In the genomic region with DNA sequence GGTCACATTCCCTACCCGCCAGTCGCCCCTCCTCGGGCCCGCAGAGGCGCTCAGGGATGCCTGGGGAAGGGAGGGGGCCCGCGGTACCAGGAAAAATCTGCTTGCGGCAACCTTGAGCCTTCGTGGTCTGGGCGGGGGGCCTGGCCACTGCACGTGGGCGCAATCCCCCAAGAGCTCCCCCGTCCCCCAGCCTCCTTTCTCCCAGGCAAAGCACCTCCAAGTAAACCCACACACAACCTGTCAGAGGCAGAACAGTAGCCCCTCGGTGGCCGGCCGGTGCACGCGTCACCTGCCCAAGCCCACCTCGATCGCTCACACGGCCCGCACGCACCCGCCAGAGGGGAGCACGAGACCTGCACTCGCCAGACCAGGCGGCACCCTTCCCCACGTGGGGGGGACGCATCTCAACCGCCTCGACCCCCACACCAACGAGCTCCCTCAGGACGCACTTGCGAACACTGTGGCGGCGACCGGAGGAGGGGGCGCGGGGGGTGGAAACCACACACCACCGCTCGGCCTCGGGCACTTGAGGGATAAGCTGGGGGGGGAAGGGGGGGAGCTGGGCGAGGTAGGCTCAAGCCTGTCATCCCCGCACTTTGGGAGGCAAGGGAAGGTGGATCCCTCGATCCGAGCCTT, we compare ENCODE assay signal across 14 cellular contexts.
DNase-seq lines count a peak whose midpoint lies in the region; ATAC-seq, FAIRE-seq and TF ChIP-seq lines count a peak whose summit lies in the region.
"Had no signal": no experiment of that assay in that cellular context is flagged by ENCODE, and none has a peak within 500 bp of the region (broad histone marks: within the 10 kb centered on the region; RNA-seq: fewer than 3 reads in every experiment).

No MANE protein-coding gene starts in this region.

- intact Hi-C loops in Right ventricle myocardium inferior (cut with DNase I) (no loop called here), left cardiac atrium (cut with DNase I) (no loop called here), esophagus muscularis mucosa (cut with DNase I) (no loop called here), sciatic nerve (cut with DNase I) (no loop called here)

- peaks cover 0 to 38% (median 17%) of the 10 kb centered on the region in 4 donors for H3K9me3 ChIP-seq in esophagus muscularis mucosa

- no peak for TF ChIP-seq EP300 in esophagus muscularis mucosa (IDR thresholded peaks at IDR 0.05)

- H3K27ac ChIP-seq in esophagus muscularis mucosa (replicated peaks in 1 of 4), result no peak overlapping the region
- H3K27ac ChIP-seq: BLaER1 treated with 17β-estradiol and CSF1 and Interleukin-3, amounts not matched to agents 10 nM and 100 nM had no signal

- H3K4me3 ChIP-seq in esophagus muscularis mucosa, result no peak overlapping the region
- H3K4me3 ChIP-seq: BLaER1 treated with 17β-estradiol and CSF1 and Interleukin-3, amounts not matched to agents 10 nM and 100 nM; GM12878; GM23338 had no signal

- 81% methylated on average over 46 of the region's 46 CpGs for WGBS in esophagus muscularis mucosa

- no peak for TF ChIP-seq POLR2A in esophagus muscularis mucosa (IDR thresholded peaks at IDR 0.05; ENCODE audit: low read depth)

- no peaks in the 10 kb centered on the region for H3K4me1 ChIP-seq in esophagus muscularis mucosa
- H3K4me1 ChIP-seq: BLaER1 treated with 17β-estradiol and CSF1 and Interleukin-3, amounts not matched to agents 10 nM and 100 nM had no signal

- no peak for ATAC-seq in Right ventricle myocardium inferior
- ATAC-seq in left cardiac atrium, result no peak
- ATAC-seq in sciatic nerve, result no peak
- ATAC-seq: GM12878, GM23338 had no signal

- no peak for TF ChIP-seq CTCF in esophagus muscularis mucosa (IDR thresholded peaks at IDR 0.05)

- H3K36me3 ChIP-seq in esophagus muscularis mucosa, result no peaks in the 10 kb centered on the region
- H3K36me3 ChIP-seq: BLaER1 treated with 17β-estradiol and CSF1 and Interleukin-3, amounts not matched to agents 10 nM and 100 nM had no signal

- FAIRE-seq in GM19239 (lab: Jason Lieb, UNC), result no peak
- FAIRE-seq: GM12878 had no signal

- DNase-seq in Right ventricle myocardium inferior (ENCODE audit: missing footprints) (peak; percentile 50), left cardiac atrium (no peak), esophagus muscularis mucosa (ENCODE audit: extremely low spot score) (peak; percentile 70), sciatic nerve (ENCODE audit: low spot score) (peak; percentile 57), NCI-H526 treated with DMSO at 0.1 percent for 48 hours (lab: John Stamatoyannopoulos, UW) (no peak), NCI-H510A (lab: John Stamatoyannopoulos, UW) (no peak), GM19239 (ENCODE audit: insufficient read length, low spot score) (no peak)
- DNase-seq: 8988T; AML-193; CD4-positive, CD25-positive, alpha-beta regulatory T cell; H9 had no signal

- H3K27me3 ChIP-seq in esophagus muscularis mucosa, result peaks cover 0 to 32% (median 0%) of the 10 kb centered on the region in 4 donors
- H3K27me3 ChIP-seq: BLaER1 treated with 17β-estradiol and CSF1 and Interleukin-3, amounts not matched to agents 10 nM and 100 nM had no signal

Comparison
In these comparisons a context has a peak if more than half of its experiments do, and no peak if none do; other contexts are left out.
1. DNase-seq: peak in Right ventricle myocardium inferior (single experiment), esophagus muscularis mucosa (single experiment) and sciatic nerve (single experiment); none in left cardiac atrium (single experiment), NCI-H526 treated with DMSO at 0.1 percent for 48 hours (single experiment), NCI-H510A (single experiment) and GM19239 (single experiment).